In the genomic region with DNA sequence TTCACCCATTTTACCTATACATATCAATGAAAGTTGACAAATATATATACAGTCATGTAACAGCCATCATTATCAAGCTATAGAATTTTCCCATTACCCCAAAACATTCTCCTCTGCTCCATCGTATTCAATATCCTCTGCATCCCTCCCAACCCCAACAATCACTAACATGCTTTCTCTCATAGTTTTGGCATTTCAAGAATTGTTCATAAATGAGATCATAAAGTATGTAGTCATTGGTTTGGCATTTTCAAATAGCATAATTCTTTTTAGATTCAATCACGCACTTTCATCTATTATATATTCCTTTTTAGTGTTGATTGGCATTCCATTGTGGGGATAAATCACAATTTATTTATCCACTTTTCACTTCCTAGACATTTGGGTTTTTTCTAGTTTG, we compare ENCODE assay signal across 1 cellular context.
TF ChIP-seq lines count a peak whose summit lies in the region.

No MANE protein-coding gene starts in this region.

TF ChIP-seq in IMR-90, 13 proteins besides CTCF, POLR2A, EP300 and RAD21 (continued from another document):
- TF ChIP-seq CHD1 (IDR thresholded peaks at IDR 0.05; ENCODE audit: low read depth, low read length): no peak
- TF ChIP-seq, protein P1, sequence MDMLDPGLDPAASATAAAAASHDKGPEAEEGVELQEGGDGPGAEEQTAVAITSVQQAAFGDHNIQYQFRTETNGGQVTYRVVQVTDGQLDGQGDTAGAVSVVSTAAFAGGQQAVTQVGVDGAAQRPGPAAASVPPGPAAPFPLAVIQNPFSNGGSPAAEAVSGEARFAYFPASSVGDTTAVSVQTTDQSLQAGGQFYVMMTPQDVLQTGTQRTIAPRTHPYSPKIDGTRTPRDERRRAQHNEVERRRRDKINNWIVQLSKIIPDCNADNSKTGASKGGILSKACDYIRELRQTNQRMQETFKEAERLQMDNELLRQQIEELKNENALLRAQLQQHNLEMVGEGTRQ (IDR thresholded peaks at IDR 0.05; ENCODE audit: low read depth, low read length): no peak
- no peak for TF ChIP-seq NFE2L2 (IDR thresholded peaks at IDR 0.05; ENCODE audit: low read depth, low read length)
- no peak for TF ChIP-seq MAZ (IDR thresholded peaks at IDR 0.05; ENCODE audit: borderline replicate concordance, low read depth, low read length)
- TF ChIP-seq BHLHE40 (IDR thresholded peaks at IDR 0.05; ENCODE audit: low read depth, low read length): no peak
- TF ChIP-seq RFX5 (IDR thresholded peaks at IDR 0.05; ENCODE audit: low read depth, low read length): no peak
- no peak for TF ChIP-seq RCOR1 (IDR thresholded peaks at IDR 0.05; ENCODE audit: insufficient replicate concordance, low read length)
- no peak for TF ChIP-seq FOS (IDR thresholded peaks at IDR 0.05; ENCODE audit: low read depth, low read length)
